In genomic region chr15:92091155-92091734, GRCh38 we compare ENCODE assay signal across 8 cellular contexts.
DNase-seq lines count a peak whose midpoint lies in the region; ATAC-seq and TF ChIP-seq lines count a peak whose summit lies in the region.

No MANE protein-coding gene starts in this region.

- peak; percentile 74 for TF ChIP-seq CTCF in BJ (IDR thresholded peaks at IDR 0.05; ENCODE audit: insufficient read depth, low read depth, low read length)
- peak; percentile 60 for TF ChIP-seq CTCF in fibroblast of the aortic adventitia (IDR thresholded peaks at IDR 0.05; ENCODE audit: insufficient read depth, low read length)
- TF ChIP-seq CTCF in smooth muscle cell (IDR thresholded peaks at IDR 0.05; ENCODE audit: borderline replicate concordance, insufficient read depth, poor library complexity, severe bottlenecking), result peak; percentile 63

- no peak overlapping the region for H3K4me3 Mint-ChIP-seq in naive thymus-derived CD8-positive, alpha-beta T cell

- in situ Hi-C loops in GM23248 (cut with MboI), result loop anchor here (10.0 to 25.0 kb wide), 3 partner anchors 134 to 614 kb away; no protein-coding TSS in a partner anchor

- WGBS in GM23248 (ENCODE audit: low coverage in 1 of 2, low lambda C conversion rate in 2 of 2, missing lambda C conversion rate in 2 of 2), 2 experiments, result 55 to 57% methylated on average over 17 of the region's 17 CpGs
- WGBS in smooth muscle cell (ENCODE audit: low lambda C conversion rate), result 65% methylated on average over 17 of the region's 17 CpGs

- H3K36me3 ChIP-seq in BJ (ENCODE audit: control insufficient read depth, insufficient read depth, low read length) (no peaks in the 10 kb centered on the region), GM23248 (ENCODE audit: low read depth) (no peaks in the 10 kb centered on the region), smooth muscle cell (ENCODE audit: low read depth) (no peaks in the 10 kb centered on the region)
- H3K36me3 ChIP-seq in effector memory CD4-positive, alpha-beta T cell (ENCODE audit: control insufficient read depth, insufficient read depth, low read length), result no peaks in the 10 kb centered on the region

- H3K4me1 Mint-ChIP-seq in naive thymus-derived CD8-positive, alpha-beta T cell, result peaks cover 15 to 25% (median 17%) of the 10 kb centered on the region in 4 donors

- H3K36me3 Mint-ChIP-seq in naive thymus-derived CD8-positive, alpha-beta T cell, result peaks cover 0 to 3% (median under 1%) of the 10 kb centered on the region in 3 donors

- H3K27ac ChIP-seq in GM23248 (no peak overlapping the region), smooth muscle cell (ENCODE audit: low read depth) (no peak overlapping the region)
- no peak overlapping the region for H3K27ac ChIP-seq in effector memory CD4-positive, alpha-beta T cell (ENCODE audit: insufficient read depth, low read length, poor library complexity, severe bottlenecking)

- DNase-seq in BJ (ENCODE audit: low read depth), result no peak
- peak; percentile 54 for DNase-seq in GM23248
- DNase-seq in RPMI7951 (ENCODE audit: low read depth), result peak; percentile 16
- DNase-seq in fibroblast of the aortic adventitia (ENCODE audit: low read depth), result no peak
- no peak for DNase-seq in smooth muscle cell (lab: John Stamatoyannopoulos, UW; ENCODE audit: unreplicated experiment)
- DNase-seq in DMS114 treated with DMSO at 0.1 percent for 48 hours (lab: John Stamatoyannopoulos, UW; ENCODE audit: unreplicated experiment), result no peak
- no peak for DNase-seq in naive thymus-derived CD8-positive, alpha-beta T cell
- no peak for DNase-seq in effector memory CD4-positive, alpha-beta T cell

- H3K27ac Mint-ChIP-seq in naive thymus-derived CD8-positive, alpha-beta T cell, result no peak overlapping the region

- POLR2A ChIA-PET in BJ (lab: Charles Lee), result no interaction called here
- POLR2A ChIA-PET in naive thymus-derived CD8-positive, alpha-beta T cell (lab: Charles Lee), result no interaction called here

- no peaks in the 10 kb centered on the region for H3K27me3 Mint-ChIP-seq in naive thymus-derived CD8-positive, alpha-beta T cell

- H3K4me2 ChIP-seq in GM23248 (ENCODE audit: unreplicated experiment) (no peak overlapping the region), smooth muscle cell (no peak overlapping the region)

- H3K4me3 ChIP-seq in BJ (ENCODE audit: low read depth, low read length) (no peak overlapping the region), GM23248 (no peak overlapping the region), fibroblast of the aortic adventitia (ENCODE audit: low read depth, low read length) (no peak overlapping the region), smooth muscle cell (no peak overlapping the region)
- H3K4me3 ChIP-seq in effector memory CD4-positive, alpha-beta T cell (ENCODE audit: insufficient read depth, low read depth, low read length, poor library complexity, severe bottlenecking), result no peak overlapping the region

- CTCF ChIA-PET in BJ (lab: Yijun Ruan, JAX), result interaction anchor here (0.5 to 4.4 kb wide), 14 partner anchors 8 to 686 kb away, joined by 3 to 21 read pairs (median 4); no protein-coding TSS in a partner anchor

- H3K79me2 ChIP-seq in GM23248 (ENCODE audit: insufficient read depth), result no peaks in the 10 kb centered on the region
- no peaks in the 10 kb centered on the region for H3K79me2 ChIP-seq in smooth muscle cell (ENCODE audit: low read depth)

- no peaks in the 10 kb centered on the region for H3K9me3 Mint-ChIP-seq in naive thymus-derived CD8-positive, alpha-beta T cell

- no peaks in the 10 kb centered on the region for H3K27me3 ChIP-seq in BJ (ENCODE audit: control insufficient read depth, insufficient read depth, low read length)
- no peaks in the 10 kb centered on the region for H3K27me3 ChIP-seq in GM23248 (replicated peaks; ENCODE audit: insufficient read depth)
- no peaks in the 10 kb centered on the region for H3K27me3 ChIP-seq in smooth muscle cell (ENCODE audit: low read depth)
- no peaks in the 10 kb centered on the region for H3K27me3 ChIP-seq in effector memory CD4-positive, alpha-beta T cell (replicated peaks; ENCODE audit: control insufficient read depth, insufficient read depth, low read length, poor library complexity, severe bottlenecking)

- H3K4me1 ChIP-seq in GM23248 (ENCODE audit: insufficient read depth) (no peaks in the 10 kb centered on the region), smooth muscle cell (ENCODE audit: low read depth) (no peaks in the 10 kb centered on the region)
- peaks cover 14% of the 10 kb centered on the region for H3K4me1 ChIP-seq in effector memory CD4-positive, alpha-beta T cell (ENCODE audit: control insufficient read depth, insufficient read depth, low read length, poor library complexity, severe bottlenecking)

- no peak for ATAC-seq in naive thymus-derived CD8-positive, alpha-beta T cell

- no peak overlapping the region for H3K9ac ChIP-seq in GM23248
- H3K9ac ChIP-seq in smooth muscle cell (ENCODE audit: low read depth), result no peak overlapping the region

- H4K20me1 ChIP-seq in GM23248 (ENCODE audit: insufficient read depth) (no peaks in the 10 kb centered on the region), smooth muscle cell (ENCODE audit: low read depth) (no peaks in the 10 kb centered on the region)

- no peaks in the 10 kb centered on the region for H3K9me2 ChIP-seq in GM23248 (ENCODE audit: insufficient read depth)

- H3K9me3 ChIP-seq in GM23248 (ENCODE audit: low read depth), result no peaks in the 10 kb centered on the region
- no peaks in the 10 kb centered on the region for H3K9me3 ChIP-seq in smooth muscle cell (replicated peaks; ENCODE audit: low read depth)
- no peaks in the 10 kb centered on the region for H3K9me3 ChIP-seq in effector memory CD4-positive, alpha-beta T cell (ENCODE audit: control insufficient read depth, low read length)

- no peaks in the 10 kb centered on the region for H3F3A ChIP-seq in GM23248 (ENCODE audit: insufficient read depth)
- no peaks in the 10 kb centered on the region for H3F3A ChIP-seq in smooth muscle cell (ENCODE audit: low read depth)

- no peak overlapping the region for H2AFZ ChIP-seq in GM23248
- no peak overlapping the region for H2AFZ ChIP-seq in smooth muscle cell (ENCODE audit: low read depth)

Comparison
In these comparisons a context has a peak if more than half of its experiments do, and no peak if none do; other contexts are left out.
1. DNase-seq: peak in GM23248 (single experiment) and RPMI7951 (single experiment); none in BJ (single experiment), fibroblast of the aortic adventitia (single experiment), smooth muscle cell (single experiment), DMS114 treated with DMSO at 0.1 percent for 48 hours (single experiment), naive thymus-derived CD8-positive, alpha-beta T cell (0 of 10) and effector memory CD4-positive, alpha-beta T cell (0 of 3).
2. Peak in every context shown above with its lines, with median percentiles within 50 percentile points of each other: CTCF ChIP-seq.